8 cellular contexts compared by ENCODE assay signal in genomic region chr5:128082551-128083032, GRCh38. TPM values are rescaled to one million over a fixed set of nuclear protein-coding genes. Genes with fewer than 3 reads are reported as not detected.
DNase-seq lines count a peak whose midpoint lies in the region; ATAC-seq, FAIRE-seq and TF ChIP-seq lines count a peak whose summit lies in the region.

No MANE protein-coding gene starts in this region.

- no peak for FAIRE-seq in kidney (lab: Jason Lieb, UNC)

- DNase-seq in NCI-H510A treated with DMSO at 0.1 percent for 48 hours (lab: John Stamatoyannopoulos, UW) (peak; percentile 18), NCI-H510A (lab: John Stamatoyannopoulos, UW) (no peak), adrenal gland (no peak), kidney (no peak), substantia nigra (lab: John Stamatoyannopoulos, UW) (no peak), mesenteric fat pad (ENCODE audit: low spot score) (no peak)

- no peaks in the 10 kb centered on the region for H3K36me3 ChIP-seq in adrenal gland (replicated peaks in 1 of 2)
- no peaks in the 10 kb centered on the region for H3K36me3 ChIP-seq in kidney (ENCODE audit: control insufficient read depth in 1 of 2, insufficient read depth in 2 of 2, low read length in 2 of 2)

- TF ChIP-seq POLR2A in adrenal gland (IDR thresholded peaks at IDR 0.05) = peak in 1 of 2 donors; percentile 32

- H3K4me3 ChIP-seq in adrenal gland (peak overlapping the region; percentile 21 to 98 (median 66)), kidney (ENCODE audit: low read length in 2 of 2) (peak overlapping the region; percentile 95 to 96)

- intact Hi-C loops in adrenal gland (cut with DNase I) = loop anchor here in 1 of 2 donors (10.0 kb wide), 1 partner anchor 198 kb away; no protein-coding TSS in a partner anchor
- intact Hi-C loops in kidney (cut with DNase I) = no loop called here

- H3K27me3 ChIP-seq in adrenal gland = no peaks in the 10 kb centered on the region

- ATAC-seq in HG03354 (IDR thresholded peaks at IDR 0.05; ENCODE audit: poor library complexity, severe bottlenecking, unreplicated experiment) (peak; percentile 25), GM18861 (IDR thresholded peaks at IDR 0.05; ENCODE audit: unreplicated experiment) (no peak)

- H3K9me3 ChIP-seq in adrenal gland (replicated peaks in 1 of 3) (no peaks in the 10 kb centered on the region), kidney (ENCODE audit: control insufficient read depth in 1 of 2, low read length in 2 of 2) (no peaks in the 10 kb centered on the region)

- WGBS in adrenal gland, 4 donors = 0 to 1% (median 0%) methylated on average over 5 to 25 of the region's 25 CpGs

- peak overlapping the region; percentile 90 to 91 for H3K9ac ChIP-seq in kidney (ENCODE audit: low read length in 2 of 2)

- H3K4me1 ChIP-seq in adrenal gland (replicated peaks in 1 of 2) (peaks cover 18 to 61% of the 10 kb centered on the region in 2 donors), kidney (ENCODE audit: control insufficient read depth in 1 of 2, insufficient read depth in 1 of 2, low read depth in 1 of 2, low read length in 2 of 2) (peaks cover 5 to 9% of the 10 kb centered on the region in 2 donors)

- H3K27ac ChIP-seq in adrenal gland (peak overlapping the region; percentile 83 to 97 (median 86)), kidney (ENCODE audit: low read depth in 2 of 2, low read length in 2 of 2) (peak overlapping the region; percentile 94), substantia nigra (ENCODE audit: low read depth, low read length, poor library complexity, severe bottlenecking) (peak overlapping the region; percentile 96)

- TF ChIP-seq CTCF in adrenal gland (IDR thresholded peaks at IDR 0.05) (no peak), kidney (IDR thresholded peaks at IDR 0.05; ENCODE audit: borderline replicate concordance, extremely low read depth, insufficient read depth) (no peak)

RNA-seq across cellular contexts. Expression of gene SLC12A2, which starts 1.0 kb away (rescaled TPM):
- total RNA-seq in adrenal gland (10 to 100 TPM; 21.5 to 82.6 (median 64.7) TPM), kidney (21.0 TPM), mesenteric fat pad (14.0 TPM)
- polyA plus RNA-seq in adrenal gland (10 to 100 TPM in 1 of 3 donors, 1 to 10 TPM in 2; 5.6 to 11.9 (median 7.4) TPM), kidney (ENCODE audit: insufficient read depth, low read depth, low replicate concordance) (3.8 TPM)
